Comparison of ENCODE assay signal across 9 cellular contexts in the genomic region with DNA sequence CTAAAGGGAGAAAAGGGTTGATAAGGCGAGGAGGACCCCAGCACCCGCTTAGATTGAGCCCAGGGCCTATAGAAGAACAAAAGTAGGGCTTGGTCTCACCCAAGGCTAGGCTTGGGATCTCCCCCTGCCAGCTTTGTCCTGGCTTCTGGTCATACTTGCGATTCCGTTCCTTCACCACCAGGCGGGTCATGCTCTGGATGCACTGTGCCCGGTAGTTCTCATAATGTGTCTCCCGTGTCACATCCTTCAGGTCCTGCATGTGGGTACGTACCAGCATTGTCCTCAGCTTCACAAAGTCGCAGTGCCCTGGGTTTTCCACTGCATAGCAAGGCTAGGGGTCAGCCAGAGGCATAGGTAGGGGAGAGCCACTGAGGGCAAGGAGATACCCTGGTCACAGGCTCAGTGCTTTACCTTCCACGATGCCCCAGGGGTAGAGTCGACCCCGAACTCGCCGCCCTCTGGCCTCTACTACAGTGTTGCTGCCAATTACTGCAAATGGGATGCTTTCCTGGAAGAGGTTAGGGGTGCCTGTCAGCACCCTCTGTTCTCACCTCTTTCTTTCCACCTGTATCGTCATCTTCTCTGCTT.
DNase-seq lines count a peak whose midpoint lies in the region; ATAC-seq and TF ChIP-seq lines count a peak whose summit lies in the region.
"Had no signal": no experiment of that assay in that cellular context is flagged by ENCODE, and none has a peak within 500 bp of the region (broad histone marks: within the 10 kb centered on the region; RNA-seq: fewer than 3 reads in every experiment).

No MANE protein-coding gene starts in this region.

- H3K27me3 ChIP-seq in SU-DHL-6 (ENCODE audit: low read length) = no peaks in the 10 kb centered on the region

- no peaks in the 10 kb centered on the region for H4K20me1 ChIP-seq in SU-DHL-6 (ENCODE audit: low read depth, low read length)

- H3K4me3 ChIP-seq in AG10803 (ENCODE audit: low read length) (no peak overlapping the region), GM12865 (ENCODE audit: low read depth, low read length) (no peak overlapping the region), SU-DHL-6 (ENCODE audit: insufficient read depth, low read length, poor library complexity, severe bottlenecking) (no peak overlapping the region)
- H3K4me3 ChIP-seq: lung had no signal

- DNase-seq in AG10803 (ENCODE audit: low read depth) = peak; percentile 22
- DNase-seq in GM12865 (ENCODE audit: low read depth) = peak; percentile 67
- peak; percentile 38 for DNase-seq in iPS-NIHi11 (ENCODE audit: low spot score)
- DNase-seq in HK-2 (ENCODE audit: unreplicated experiment) = no peak
- DNase-seq in COLO668 (lab: John Stamatoyannopoulos, UW; ENCODE audit: unreplicated experiment) = no peak

- H3K79me2 ChIP-seq in SU-DHL-6 (ENCODE audit: insufficient read depth, low read length) = 0 out of 2 replicates have a peak, but pooled peaks cover 4% of the 10 kb centered on the region

- peaks cover 14% of the 10 kb centered on the region; the same call in 1 of the 2 replicates for H3F3A ChIP-seq in SU-DHL-6 (ENCODE audit: insufficient read depth)

- ATAC-seq in HG03342 (IDR thresholded peaks at IDR 0.05; ENCODE audit: unreplicated experiment) (no peak), GM19463 (IDR thresholded peaks at IDR 0.05; ENCODE audit: unreplicated experiment) (no peak)

- peak; percentile 56 for TF ChIP-seq CTCF in AG10803 (conservative IDR thresholded peaks at IDR 0.05; ENCODE audit: low read length)
- TF ChIP-seq CTCF in GM12865 (IDR thresholded peaks at IDR 0.05; ENCODE audit: insufficient read depth, low read depth, low read length, missing control alignments) = peak; percentile 53
- peak; percentile 23 for TF ChIP-seq CTCF in SU-DHL-6 (IDR thresholded peaks at IDR 0.05; ENCODE audit: insufficient read depth, low read length, poor library complexity, severe bottlenecking)

- H3K9me3 ChIP-seq in SU-DHL-6 (ENCODE audit: insufficient read depth, low read length) = no peaks in the 10 kb centered on the region

- no peak overlapping the region for H3K27ac ChIP-seq in SU-DHL-6 (ENCODE audit: low read depth, low read length)

- no peak overlapping the region for H3K9ac ChIP-seq in SU-DHL-6 (ENCODE audit: low read length)

- no peaks in the 10 kb centered on the region for H3K9me2 ChIP-seq in SU-DHL-6 (replicated peaks; ENCODE audit: insufficient read depth, low read length)

- no peak overlapping the region for H3K4me2 ChIP-seq in SU-DHL-6 (ENCODE audit: low read depth, low read length, poor library complexity, severe bottlenecking)

- peak overlapping the region; percentile 17 for H2AFZ ChIP-seq in SU-DHL-6 (ENCODE audit: low read depth, low read length, severe bottlenecking)

- no peaks in the 10 kb centered on the region for H3K36me3 ChIP-seq in SU-DHL-6 (ENCODE audit: low read length)

Comparison
In these comparisons a context has a peak if more than half of its experiments do, and no peak if none do; other contexts are left out.
1. DNase-seq: peak in AG10803 (single experiment), GM12865 (single experiment) and iPS-NIHi11 (single experiment); none in HK-2 (single experiment) and COLO668 (single experiment).
2. Peak in every context shown above with its lines, with median percentiles within 50 percentile points of each other: CTCF ChIP-seq.